ENCODE assay signal across 23 cellular contexts in genomic region chr2:23619941-23620340, GRCh38.
"Had no signal": no experiment of that assay in that cellular context is flagged by ENCODE, and none has a peak within 500 bp of the region (broad histone marks: within the 10 kb centered on the region; RNA-seq: fewer than 3 reads in every experiment).

No MANE protein-coding gene starts in this region.

- H3K4me3 ChIP-seq: body of pancreas, colonic mucosa, heart left ventricle, mucosa of descending colon, psoas muscle, right lobe of liver, smooth muscle cell, thoracic aorta had no signal

- H3K4me1 ChIP-seq: body of pancreas, colonic mucosa, right lobe of liver had no signal

- H3K36me3 Mint-ChIP-seq: activated CD4-positive, alpha-beta memory T cell treated with anti-CD3 and anti-CD28 coated beads for 36 hours; activated CD8-positive, alpha-beta memory T cell treated with anti-CD3 and anti-CD28 coated beads, Interleukin-2, amount 10 ng/mL, durations not matched to agents 7 days and 5 days; stimulated activated effector memory CD8-positive, alpha-beta T cell treated with anti-CD3 and anti-CD28 coated beads, Interleukin-12 subunit alpha, Interleukin-12 subunit beta, amount 100 ng/mL, for 72 hours; WTC11 had no signal

- H3K27me3 Mint-ChIP-seq: activated CD4-positive, alpha-beta memory T cell treated with anti-CD3 and anti-CD28 coated beads for 36 hours had no signal

- H3K4me1 Mint-ChIP-seq: activated T-helper 17 cell treated with anti-CD3 and anti-CD28 coated beads, Interleukin-2, amount 50 U/mL, for 72 hours had no signal

- DNase-seq: activated CD4-positive, alpha-beta memory T cell treated with anti-CD3 and anti-CD28 coated beads for 36 hours; activated CD4-positive, alpha-beta T cell treated with anti-CD3 and anti-CD28 coated beads for 4 hours; activated CD8-positive, alpha-beta memory T cell treated with anti-CD3 and anti-CD28 coated beads, Interleukin-2, amount 10 ng/mL, durations not matched to agents 7 days and 5 days; activated naive CD4-positive, alpha-beta T cell treated with Interleukin-2 at 50 U/mL for 16 hours; activated T-cell treated with anti-CD3 and anti-CD28 coated beads, Interleukin-2, amount 50 U/mL, for 1 hour; body of pancreas; caudate nucleus; colonic mucosa; endodermal cell; immature natural killer cell; left ventricle myocardium superior; mesenchymal stem cell; mucosa of descending colon; psoas muscle; stimulated activated CD4-positive, alpha-beta T cell treated with anti-CD3 and anti-CD28 coated beads, Interleukin-4, amount 100 ng/mL, for 24 hours; SW 1271 had no signal

- H3K4me3 Mint-ChIP-seq: activated CD4-positive, alpha-beta memory T cell treated with anti-CD3 and anti-CD28 coated beads for 36 hours; activated CD8-positive, alpha-beta memory T cell treated with anti-CD3 and anti-CD28 coated beads, Interleukin-2, amount 10 ng/mL, durations not matched to agents 7 days and 5 days; activated T-helper 17 cell treated with anti-CD3 and anti-CD28 coated beads, Interleukin-2, amount 50 U/mL, for 72 hours; endodermal cell; immature natural killer cell; stimulated activated effector memory CD8-positive, alpha-beta T cell treated with anti-CD3 and anti-CD28 coated beads, Interleukin-12 subunit alpha, Interleukin-12 subunit beta, amount 100 ng/mL, for 72 hours; WTC11 had no signal

- H3K27ac ChIP-seq: body of pancreas, colonic mucosa, psoas muscle, right lobe of liver, thoracic aorta had no signal

- H3K36me3 ChIP-seq: colonic mucosa, heart left ventricle, right lobe of liver, thoracic aorta had no signal

- H3K9me3 ChIP-seq: body of pancreas, colonic mucosa, right lobe of liver had no signal

- ATAC-seq: activated CD8-positive, alpha-beta memory T cell treated with anti-CD3 and anti-CD28 coated beads, Interleukin-2, amount 10 ng/mL, durations not matched to agents 7 days and 5 days; activated T-helper 17 cell treated with anti-CD3 and anti-CD28 coated beads, Interleukin-2, amount 50 U/mL, for 72 hours; body of pancreas; heart left ventricle; left ventricle myocardium superior; mucosa of descending colon; psoas muscle; right lobe of liver; stimulated activated effector memory CD8-positive, alpha-beta T cell treated with anti-CD3 and anti-CD28 coated beads, Interleukin-12 subunit alpha, Interleukin-12 subunit beta, amount 100 ng/mL, for 72 hours; WTC11 had no signal

- H3K27ac Mint-ChIP-seq: activated CD4-positive, alpha-beta memory T cell treated with anti-CD3 and anti-CD28 coated beads for 36 hours; activated CD8-positive, alpha-beta memory T cell treated with anti-CD3 and anti-CD28 coated beads, Interleukin-2, amount 10 ng/mL, durations not matched to agents 7 days and 5 days; activated T-helper 17 cell treated with anti-CD3 and anti-CD28 coated beads, Interleukin-2, amount 50 U/mL, for 72 hours; endodermal cell; immature natural killer cell; stimulated activated effector memory CD8-positive, alpha-beta T cell treated with anti-CD3 and anti-CD28 coated beads, Interleukin-12 subunit alpha, Interleukin-12 subunit beta, amount 100 ng/mL, for 72 hours; WTC11 had no signal

- H3K4me2 ChIP-seq: smooth muscle cell had no signal

- H3K27me3 ChIP-seq: body of pancreas, colonic mucosa, heart left ventricle, right lobe of liver had no signal
